ENCODE assay signal across 2 cellular contexts in genomic region chr11:100860318-100860896, GRCh38.
TF ChIP-seq lines count a peak whose summit lies in the region.

No MANE protein-coding gene starts in this region.

TF ChIP-seq in HepG2, 621 proteins besides CTCF, POLR2A, EP300 and RAD21 (continued from another document):
- no peak for TF ChIP-seq NFAT5 (CRISPR knock-in tag; IDR thresholded peaks at IDR 0.05)
- no peak for TF ChIP-seq ZFP37 (CRISPR knock-in tag; IDR thresholded peaks at IDR 0.05; ENCODE audit: borderline replicate concordance)

TF ChIP-seq in WTC11, 78 proteins besides CTCF, POLR2A, EP300 and RAD21 (continued from another document):
- no peak for TF ChIP-seq ZNF396 (CRISPR knock-in tag; IDR thresholded peaks at IDR 0.05; ENCODE audit: borderline replicate concordance)
- TF ChIP-seq TEAD4 (CRISPR knock-in tag; IDR thresholded peaks at IDR 0.05), result no peak
- no peak for TF ChIP-seq PRDM15 (CRISPR knock-in tag; IDR thresholded peaks at IDR 0.05)
- TF ChIP-seq CBFB (CRISPR knock-in tag; IDR thresholded peaks at IDR 0.05; ENCODE audit: low read depth), result no peak
- TF ChIP-seq KAT7 (CRISPR knock-in tag; IDR thresholded peaks at IDR 0.05; ENCODE audit: borderline replicate concordance), result no peak
- no peak for TF ChIP-seq NR3C1 (CRISPR knock-in tag; conservative IDR thresholded peaks at IDR 0.05; ENCODE audit: low read depth)
- no peak for TF ChIP-seq ESRRA (CRISPR knock-in tag; IDR thresholded peaks at IDR 0.05; ENCODE audit: borderline replicate concordance)
- TF ChIP-seq AFF4 (CRISPR knock-in tag; IDR thresholded peaks at IDR 0.05; ENCODE audit: borderline replicate concordance), result no peak
- no peak for TF ChIP-seq HMGA2 (CRISPR knock-in tag; IDR thresholded peaks at IDR 0.05)
